9 cellular contexts compared by ENCODE assay signal in the genomic region with DNA sequence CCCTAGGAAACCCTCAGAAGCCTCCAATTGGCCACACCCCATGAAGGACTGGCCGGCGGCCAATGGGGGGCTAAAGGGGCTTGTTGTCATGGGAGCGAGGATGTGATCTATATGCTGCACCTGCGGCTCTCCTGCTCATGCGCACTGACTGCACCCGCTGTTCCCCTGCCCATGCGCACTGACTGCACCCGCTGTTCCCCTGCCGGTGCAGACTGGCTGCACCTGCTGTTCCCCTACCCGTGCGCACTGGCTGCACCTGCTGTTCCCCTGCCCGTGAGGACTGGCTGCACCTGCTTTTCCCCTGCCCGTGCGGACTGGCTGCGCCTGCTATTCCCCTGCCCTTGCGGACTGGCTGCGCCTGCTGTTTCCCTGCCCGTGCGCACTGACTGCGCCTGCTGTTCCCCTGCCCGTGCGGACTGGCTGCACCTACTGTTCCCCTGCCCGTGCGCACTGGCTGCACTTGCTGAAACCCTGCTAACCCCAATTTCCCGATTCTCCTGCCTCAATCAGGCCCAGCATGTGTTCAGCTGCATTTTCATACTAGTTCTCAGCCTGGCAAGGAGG. TPM values are rescaled to one million over a fixed set of nuclear protein-coding genes. Genes with fewer than 3 reads are reported as not detected.
DNase-seq lines count a peak whose midpoint lies in the region; ATAC-seq and TF ChIP-seq lines count a peak whose summit lies in the region.
"Had no signal": no experiment of that assay in that cellular context is flagged by ENCODE, and none has a peak within 500 bp of the region (broad histone marks: within the 10 kb centered on the region; RNA-seq: fewer than 3 reads in every experiment).

No MANE protein-coding gene starts in this region.

- H3K27ac ChIP-seq in left ventricle myocardium inferior (replicated peaks): no peak overlapping the region
- no peak overlapping the region for H3K27ac ChIP-seq in gastroesophageal sphincter

- H3K4me1 ChIP-seq in left ventricle myocardium inferior (peaks cover 4% of the 10 kb centered on the region), skeletal muscle satellite cell (ENCODE audit: control insufficient read depth, insufficient read depth, low read length) (no peaks in the 10 kb centered on the region), gastroesophageal sphincter (no peaks in the 10 kb centered on the region)

- H3K4me2 ChIP-seq in skeletal muscle satellite cell (ENCODE audit: low read length): peak overlapping the region; percentile 47

- intact Hi-C loops in left ventricle myocardium inferior (cut with micrococcal nuclease): no loop called here

- H3K4me3 ChIP-seq in left ventricle myocardium inferior (peak overlapping the region; percentile 50), skeletal muscle satellite cell (ENCODE audit: low read length) (no peak overlapping the region), gastroesophageal sphincter (no peak overlapping the region)

- TF ChIP-seq EP300 in gastroesophageal sphincter (IDR thresholded peaks at IDR 0.05): no peak

- peak; percentile 89 for ATAC-seq in HG03442 (IDR thresholded peaks at IDR 0.05; ENCODE audit: unreplicated experiment)
- ATAC-seq in gastroesophageal sphincter: no peak

- DNase-seq in Ammon's horn (ENCODE audit: low spot score): peak; percentile 79
- peak; percentile 86 for DNase-seq in GM19240 (ENCODE audit: insufficient read length, low spot score)
- peak; percentile 99 for DNase-seq in NCI-H69 (lab: John Stamatoyannopoulos, UW)
- peak; percentile 48 for DNase-seq in activated T-cell treated with anti-CD3 and anti-CD28 coated beads, Interleukin-2, amount 50 U/mL, for 1 hour
- no peak for DNase-seq in left ventricle myocardium inferior
- DNase-seq: left cardiac atrium had no signal

- no peak overlapping the region for H3K9ac ChIP-seq in skeletal muscle satellite cell (ENCODE audit: low read depth, low read length)

- no peak for TF ChIP-seq POLR2A in gastroesophageal sphincter (IDR thresholded peaks at IDR 0.05)

- 0 to 4% methylated on average over 17 to 20 of the region's 25 CpGs for WGBS in gastroesophageal sphincter (ENCODE audit: low coverage in 1 of 2), 2 donors

- TF ChIP-seq CTCF in left ventricle myocardium inferior (IDR thresholded peaks at IDR 0.05; ENCODE audit: borderline replicate concordance) (no peak), gastroesophageal sphincter (IDR thresholded peaks at IDR 0.05) (no peak)

- H3K27me3 ChIP-seq in left ventricle myocardium inferior (ENCODE audit: low read depth) (peaks cover 75% of the 10 kb centered on the region), skeletal muscle satellite cell (ENCODE audit: control insufficient read depth, insufficient read depth, low read length) (peaks cover 39% of the 10 kb centered on the region), gastroesophageal sphincter (peaks cover 52% of the 10 kb centered on the region)

- H3K36me3 ChIP-seq in left ventricle myocardium inferior (no peaks in the 10 kb centered on the region), skeletal muscle satellite cell (ENCODE audit: insufficient read depth, low read length) (no peaks in the 10 kb centered on the region), gastroesophageal sphincter (no peaks in the 10 kb centered on the region)

- H3K9me3 ChIP-seq in left ventricle myocardium inferior (replicated peaks): no peaks in the 10 kb centered on the region
- no peaks in the 10 kb centered on the region for H3K9me3 ChIP-seq in skeletal muscle satellite cell (replicated peaks; ENCODE audit: low read length)
- no peaks in the 10 kb centered on the region for H3K9me3 ChIP-seq in gastroesophageal sphincter

RNA-seq across cellular contexts. Expression of gene MCCC1, which starts 16.8 kb away (rescaled TPM):
- total RNA-seq in left ventricle myocardium inferior: 47.7 TPM
- total RNA-seq in skeletal muscle satellite cell (2012; rRNA removed): 13.3 and 17.5 TPM in 2 replicates
- total RNA-seq in gastroesophageal sphincter: 10 to 100 TPM; 32.2 to 44.4 (median 33.0) TPM

RNA-seq across cellular contexts. Expression of gene LAMP3, which starts 46.4 kb away (rescaled TPM):
- total RNA-seq in left ventricle myocardium inferior (not detected), gastroesophageal sphincter (under 1 TPM in 1 of 4 donors, not detected in 3; 0.74 TPM)
- 0.22 and 0.25 TPM in 2 replicates for total RNA-seq in skeletal muscle satellite cell (2012; rRNA removed)
